20 cellular contexts compared by ENCODE assay signal in the genomic region with DNA sequence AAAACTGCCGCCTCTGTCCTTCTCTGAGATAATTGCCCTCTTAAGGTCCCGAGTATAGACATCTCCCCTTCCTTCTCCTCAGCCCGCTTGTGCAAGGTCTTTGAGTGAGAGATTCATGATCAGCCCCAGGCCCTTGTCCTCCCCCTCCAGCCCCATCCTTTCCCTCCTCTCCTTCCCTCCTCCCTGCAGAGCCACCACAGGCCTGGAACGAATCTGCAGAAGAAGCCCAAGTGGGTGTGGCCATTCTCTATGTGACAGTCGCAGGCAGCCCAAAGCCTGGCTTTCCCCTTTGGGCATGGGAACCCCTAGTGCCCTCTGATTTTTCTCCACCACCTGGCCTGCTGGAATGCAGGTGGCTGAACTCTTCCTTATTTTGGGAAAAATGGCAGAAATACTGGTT. TPM values are rescaled to one million over a fixed set of nuclear protein-coding genes. Genes with fewer than 3 reads are reported as not detected.
DNase-seq lines count a peak whose midpoint lies in the region; ATAC-seq and TF ChIP-seq lines count a peak whose summit lies in the region.
"Had no signal": no experiment of that assay in that cellular context is flagged by ENCODE, and none has a peak within 500 bp of the region (broad histone marks: within the 10 kb centered on the region; RNA-seq: fewer than 3 reads in every experiment).

No MANE protein-coding gene starts in this region.

- DNase-seq in NCI-H748 (lab: John Stamatoyannopoulos, UW; ENCODE audit: unreplicated experiment): peak; percentile 23
- no peak for DNase-seq in NCI-H748 treated with DMSO at 0.1 percent for 48 hours (lab: John Stamatoyannopoulos, UW)
- peak; percentile 13 for DNase-seq in NCI-H510A treated with DMSO at 0.1 percent for 48 hours (lab: John Stamatoyannopoulos, UW)
- peak; percentile 20 to 27 for DNase-seq in erythroblast (lab: John Stamatoyannopoulos, UW)
- no peak for DNase-seq in NCI-H146 (lab: John Stamatoyannopoulos, UW)
- DNase-seq: activated CD4-positive, alpha-beta T cell treated with anti-CD3 and anti-CD28 coated beads, Interleukin-2, amount 50 U/mL, for 1 hour; activated naive CD4-positive, alpha-beta T cell; CD4-positive, CD25-positive, alpha-beta regulatory T cell; Karpas-422; naive thymus-derived CD8-positive, alpha-beta T cell; NCI-H446; psoas muscle; trophoblast cell had no signal

- peak overlapping the region; percentile 100 for H3K27ac ChIP-seq in temporal lobe (ENCODE audit: low read depth, low read length)
- no peak overlapping the region for H3K27ac ChIP-seq in gastroesophageal sphincter
- H3K27ac ChIP-seq: A549, ascending aorta, psoas muscle had no signal

- 51 to 60% methylated on average over 3 to 5 of the region's 5 CpGs for WGBS in gastroesophageal sphincter (ENCODE audit: low coverage in 1 of 2), 2 donors

- peaks cover 0 to 15% (median 5%) of the 10 kb centered on the region in 3 donors for H3K4me1 ChIP-seq in gastroesophageal sphincter
- H3K4me1 ChIP-seq: psoas muscle had no signal

- no peak for TF ChIP-seq EP300 in gastroesophageal sphincter (IDR thresholded peaks at IDR 0.05)

- no peak for ATAC-seq in HG03097 (IDR thresholded peaks at IDR 0.05; ENCODE audit: low FRiP score, unreplicated experiment)
- ATAC-seq in gastroesophageal sphincter: no peak
- ATAC-seq: A549; naive thymus-derived CD8-positive, alpha-beta T cell; psoas muscle; stimulated activated effector memory CD8-positive, alpha-beta T cell treated with anti-CD3 and anti-CD28 coated beads, Interleukin-12 subunit alpha, Interleukin-12 subunit beta, amount 100 ng/mL, for 72 hours had no signal

- no peaks in the 10 kb centered on the region for H3K9me3 ChIP-seq in gastroesophageal sphincter
- H3K9me3 ChIP-seq: A549, ascending aorta, psoas muscle had no signal

- H3K27me3 ChIP-seq in gastroesophageal sphincter: no peaks in the 10 kb centered on the region
- H3K27me3 ChIP-seq: ascending aorta had no signal

- no peaks in the 10 kb centered on the region for H3K36me3 ChIP-seq in gastroesophageal sphincter
- H3K36me3 ChIP-seq: ascending aorta had no signal

- TF ChIP-seq CTCF in gastroesophageal sphincter (IDR thresholded peaks at IDR 0.05): no peak

- no peak for TF ChIP-seq POLR2A in erythroblast (IDR thresholded peaks at IDR 0.05; ENCODE audit: low read length)
- no peak for TF ChIP-seq POLR2A in gastroesophageal sphincter (IDR thresholded peaks at IDR 0.05)

- H3K4me3 ChIP-seq in gastroesophageal sphincter: no peak overlapping the region
- H3K4me3 ChIP-seq: A549, ascending aorta, lung, psoas muscle had no signal

RNA-seq across cellular contexts. Expression of gene NDRG4, which starts 7.2 kb away (rescaled TPM):
- total RNA-seq in temporal lobe (221 TPM), gastroesophageal sphincter (1 to 10 TPM; 1.9 to 8.0 (median 7.0) TPM)

RNA-seq across cellular contexts. Expression of gene SETD6, which starts 22.6 kb away (rescaled TPM):
- total RNA-seq in temporal lobe (18.7 TPM), gastroesophageal sphincter (10 to 100 TPM; 15.5 to 19.8 (median 17.5) TPM)

Comparison
In these comparisons a context has a peak if more than half of its experiments do, and no peak if none do; other contexts are left out.
1. DNase-seq: peak in NCI-H748 (single experiment), NCI-H510A treated with DMSO at 0.1 percent for 48 hours (single experiment) and erythroblast (2 of 2); none in NCI-H748 treated with DMSO at 0.1 percent for 48 hours (single experiment) and NCI-H146 (single experiment).
2. RNA of gene NDRG4, which starts 7.2 kb away (total RNA-seq): 221 TPM in temporal lobe (single experiment); 1.9 to 8.0 TPM in gastroesophageal sphincter; every median in the first group is over 10 times any median in the second.